Comparison of ENCODE assay signal across 8 cellular contexts in the genomic region with DNA sequence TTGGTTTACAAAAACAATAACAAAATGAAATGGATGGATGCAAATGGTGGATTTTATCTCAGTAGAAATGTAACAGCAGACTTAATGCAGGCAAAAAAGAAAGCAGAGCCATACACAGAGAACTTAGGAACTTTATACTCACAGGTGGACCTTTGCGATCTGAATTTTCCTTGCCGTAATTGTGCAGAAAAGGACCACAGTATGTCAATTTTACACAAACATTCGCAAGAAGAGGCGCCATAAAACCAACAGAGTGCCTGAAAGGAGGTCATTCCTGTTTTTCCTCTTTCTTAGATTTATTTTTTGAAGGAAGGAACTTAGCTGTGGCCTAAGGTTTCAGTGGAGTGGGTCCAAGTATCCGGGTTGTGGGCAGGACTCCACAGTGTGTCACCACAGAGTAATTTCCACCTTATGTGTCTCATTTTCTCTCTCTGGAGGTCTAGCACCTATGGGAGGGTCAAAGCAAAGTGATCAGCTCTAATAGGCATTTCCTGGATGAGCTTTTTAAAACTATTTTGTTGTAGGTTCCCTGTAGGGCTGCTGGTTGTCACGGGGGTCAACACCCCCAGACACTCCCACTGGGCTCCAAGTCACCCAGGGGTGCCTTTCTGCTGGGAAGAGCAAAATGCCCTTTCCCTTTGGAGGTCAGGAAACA. TPM values are rescaled to one million over a fixed set of nuclear protein-coding genes. Genes with fewer than 3 reads are reported as not detected.
DNase-seq lines count a peak whose midpoint lies in the region; TF ChIP-seq lines count a peak whose summit lies in the region.

No MANE protein-coding gene starts in this region.

- peak overlapping the region; percentile 99 for H3K27ac Mint-ChIP-seq in activated CD4-positive, alpha-beta T cell treated with anti-CD3 and anti-CD28 coated beads, Interleukin-2, amount 10 ng/mL, durations not matched to agents 24 days and 14 days

- peaks cover 14% of the 10 kb centered on the region for H3K4me1 Mint-ChIP-seq in activated CD4-positive, alpha-beta T cell treated with anti-CD3 and anti-CD28 coated beads, Interleukin-2, amount 10 ng/mL, durations not matched to agents 24 days and 14 days

- peak; percentile 68 for DNase-seq in activated CD4-positive, alpha-beta T cell treated with anti-CD3 and anti-CD28 coated beads, Interleukin-2, amount 10 ng/mL, durations not matched to agents 24 days and 14 days
- no peak for DNase-seq in activated CD4-positive, alpha-beta T cell treated with anti-CD3 and anti-CD28 coated beads, Interleukin-2, amount 50 U/mL, for 4 hours
- DNase-seq in foreskin fibroblast (peak; percentile 32 to 61), NCI-H226 (no peak), GOT3 (lab: John Stamatoyannopoulos, UW) (no peak), LoVo (ENCODE audit: low spot score) (no peak)

- no peaks in the 10 kb centered on the region for H3K36me3 Mint-ChIP-seq in activated CD4-positive, alpha-beta T cell treated with anti-CD3 and anti-CD28 coated beads, Interleukin-2, amount 10 ng/mL, durations not matched to agents 24 days and 14 days (ENCODE audit: low read depth)

- peak overlapping the region; percentile 78 for H3K4me3 Mint-ChIP-seq in activated CD4-positive, alpha-beta T cell treated with anti-CD3 and anti-CD28 coated beads, Interleukin-2, amount 10 ng/mL, durations not matched to agents 24 days and 14 days

- no peaks in the 10 kb centered on the region for H3K27me3 Mint-ChIP-seq in activated CD4-positive, alpha-beta T cell treated with anti-CD3 and anti-CD28 coated beads, Interleukin-2, amount 10 ng/mL, durations not matched to agents 24 days and 14 days

- H3K4me3 ChIP-seq in WI38 (ENCODE audit: low read depth, low read length) (peak overlapping the region; percentile 2), foreskin fibroblast (ENCODE audit: low read depth in 1 of 2, low read length in 2 of 2) (peak overlapping the region; percentile 5 to 9), skin epidermis (peak overlapping the region in 1 of 7 experiments; percentile 2)

- H3K9me3 Mint-ChIP-seq in activated CD4-positive, alpha-beta T cell treated with anti-CD3 and anti-CD28 coated beads, Interleukin-2, amount 10 ng/mL, durations not matched to agents 24 days and 14 days = no peaks in the 10 kb centered on the region

- intact Hi-C loops in activated CD4-positive, alpha-beta T cell treated with anti-CD3 and anti-CD28 coated beads, Interleukin-2, amount 10 ng/mL, durations not matched to agents 24 days and 14 days (cut with micrococcal nuclease) = loop anchor here (5.0 kb wide), 1 partner anchor 104 kb away; no protein-coding TSS in a partner anchor

- peak overlapping the region; percentile 6 to 92 (median 78) for H3K27ac ChIP-seq in skin epidermis

- TF ChIP-seq CTCF in WI38 (IDR thresholded peaks at IDR 0.05; ENCODE audit: low read depth, low read length) = no peak
- TF ChIP-seq CTCF in foreskin fibroblast (IDR thresholded peaks at IDR 0.05; ENCODE audit: low read depth, low read length) = no peak

RNA-seq across cellular contexts. Expression of gene PBDC1, which starts 24.7 kb away (rescaled TPM):
- 45.5 and 47.4 TPM in 2 replicates for total RNA-seq in activated CD4-positive, alpha-beta T cell treated with anti-CD3 and anti-CD28 coated beads, Interleukin-2, amount 10 ng/mL, durations not matched to agents 24 days and 14 days

Comparison
In these comparisons a context has a peak if more than half of its experiments do, and no peak if none do; other contexts are left out.
1. DNase-seq: peak in activated CD4-positive, alpha-beta T cell treated with anti-CD3 and anti-CD28 coated beads, Interleukin-2, amount 10 ng/mL, durations not matched to agents 24 days and 14 days (single experiment) and foreskin fibroblast (2 of 2); none in activated CD4-positive, alpha-beta T cell treated with anti-CD3 and anti-CD28 coated beads, Interleukin-2, amount 50 U/mL, for 4 hours (0 of 2), NCI-H226 (single experiment), GOT3 (single experiment) and LoVo (single experiment).